Comparison of ENCODE assay signal across 24 cellular contexts in genomic region chr18:3095921-3096320, GRCh38.
DNase-seq lines count a peak whose midpoint lies in the region; ATAC-seq, FAIRE-seq and TF ChIP-seq lines count a peak whose summit lies in the region.
"Had no signal": no experiment of that assay in that cellular context is flagged by ENCODE, and none has a peak within 500 bp of the region (broad histone marks: within the 10 kb centered on the region; RNA-seq: fewer than 3 reads in every experiment).

No MANE protein-coding gene starts in this region.

- POLR2A ChIA-PET in CD8-positive, alpha-beta T cell (lab: Charles Lee), result no interaction called here
- POLR2A ChIA-PET in K562 (lab: Yijun Ruan, JAX), result interaction anchor here (1.0 kb wide), 2 partner anchors 24 to 33 kb away, joined by 3 read pairs; no protein-coding TSS in a partner anchor
- POLR2A ChIA-PET in naive thymus-derived CD8-positive, alpha-beta T cell (lab: Charles Lee), result interaction anchor here (0.6 kb wide), 1 partner anchor 42 kb away, joined by 4 read pairs; no protein-coding TSS in a partner anchor

- H3K9me3 ChIP-seq in CD8-positive, alpha-beta T cell (ENCODE audit: low read length), result no peaks in the 10 kb centered on the region
- H3K9me3 ChIP-seq in K562 (replicated peaks; ENCODE audit: control insufficient read depth, insufficient read depth, low read depth, low read length), result no peaks in the 10 kb centered on the region
- H3K9me3 ChIP-seq in hepatocyte (ENCODE audit: low read depth), result no peaks in the 10 kb centered on the region
- H3K9me3 ChIP-seq: BLaER1 treated with 17β-estradiol and CSF1 and Interleukin-3, amounts not matched to agents 10 nM and 100 nM had no signal

- H3K27me3 ChIP-seq in CD8-positive, alpha-beta T cell (ENCODE audit: insufficient read depth, low read length), result no peaks in the 10 kb centered on the region
- H3K27me3 ChIP-seq in K562 (ENCODE audit: control insufficient read depth in 2 of 2, insufficient read depth in 2 of 2, low read length in 2 of 2) (peaks cover 5 to 10% of the 10 kb centered on the region in 2 experiments; a peak in 2 of 5 replicates), hepatocyte (no peaks in the 10 kb centered on the region)
- H3K27me3 ChIP-seq: BLaER1 treated with 17β-estradiol and CSF1 and Interleukin-3, amounts not matched to agents 10 nM and 100 nM had no signal

- H2AFZ ChIP-seq in K562 (ENCODE audit: low read depth, low read length) (no peak overlapping the region), hepatocyte (no peak overlapping the region)
- H2AFZ ChIP-seq: GM23248, PC-9 had no signal

- CTCF ChIA-PET in CD8-positive, alpha-beta T cell (lab: Charles Lee), result interaction anchor here (0.8 to 2.8 kb wide), 3 partner anchors 33 to 101 kb away, joined by 4 to 14 read pairs (median 11); no protein-coding TSS in a partner anchor
- CTCF ChIA-PET in K562 (lab: Yijun Ruan, JAX; ENCODE audit: low intra/inter-chr PET ratio), result no interaction called here

- DNase-seq in CD8-positive, alpha-beta T cell, result no peak
- DNase-seq in K562 (ENCODE audit: extremely low read depth in 1 of 4, low spot score in 3 of 4), result no peak
- DNase-seq in naive thymus-derived CD8-positive, alpha-beta T cell, result no peak
- DNase-seq in urothelium cell line (ENCODE audit: low spot score), result no peak
- DNase-seq in Ammon's horn (ENCODE audit: low spot score), result no peak
- no peak for DNase-seq in hepatocyte (ENCODE audit: low spot score)
- DNase-seq: Calu3, DMS153, DND-41, GM23248, H9, KG1, MM.1S, NCI-H1048, NCI-H1694 treated with DMSO at 0.1 percent for 48 hours, NCI-H2081, NCI-H2227 treated with DMSO at 0.1 percent for 48 hours, NCI-H526 treated with DMSO at 0.1 percent for 48 hours, PC-9 had no signal

- ATAC-seq in CD8-positive, alpha-beta T cell, result no peak
- no peak; the same call in 2 of the 3 replicates for ATAC-seq in K562
- no peak for ATAC-seq in naive thymus-derived CD8-positive, alpha-beta T cell
- ATAC-seq in GM21528 (IDR thresholded peaks at IDR 0.05; ENCODE audit: low FRiP score, unreplicated experiment), result no peak
- ATAC-seq: Right ventricle myocardium inferior had no signal

- BruUV-seq in K562 (replicated peaks; lab: Mats Ljungman, UMichigan), result no TSS peak

- no peaks in the 10 kb centered on the region for H3K27me3 Mint-ChIP-seq in CD8-positive, alpha-beta T cell (ENCODE audit: low read depth)
- H3K27me3 Mint-ChIP-seq in naive thymus-derived CD8-positive, alpha-beta T cell, result no peaks in the 10 kb centered on the region

- H3K36me3 ChIP-seq in CD8-positive, alpha-beta T cell (ENCODE audit: insufficient read depth, low read length), result no peaks in the 10 kb centered on the region
- H3K36me3 ChIP-seq in K562 (ENCODE audit: control insufficient read depth, insufficient read depth, low read length) (no peaks in the 10 kb centered on the region), hepatocyte (replicated peaks; ENCODE audit: insufficient read depth, low read depth) (no peaks in the 10 kb centered on the region)
- H3K36me3 ChIP-seq: BLaER1 treated with 17β-estradiol and CSF1 and Interleukin-3, amounts not matched to agents 10 nM and 100 nM had no signal

- H3K9ac ChIP-seq in K562 (ENCODE audit: insufficient read depth in 1 of 2, low read depth in 2 of 2, low read length in 2 of 2), result no peak overlapping the region
- H3K9ac ChIP-seq: BLaER1 treated with 17β-estradiol and CSF1 and Interleukin-3, amounts not matched to agents 10 nM and 100 nM; GM23248 had no signal

- no peaks in the 10 kb centered on the region for H3K9me1 ChIP-seq in K562 (ENCODE audit: control insufficient read depth, insufficient read depth, low read length)

- H3K4me2 ChIP-seq in K562 (ENCODE audit: insufficient read depth, low read length) (no peak overlapping the region), hepatocyte (no peak overlapping the region)
- H3K4me2 ChIP-seq: BLaER1 treated with 17β-estradiol and CSF1 and Interleukin-3, amounts not matched to agents 10 nM and 100 nM; PC-9 had no signal

- no peaks in the 10 kb centered on the region for H3K9me3 Mint-ChIP-seq in CD8-positive, alpha-beta T cell
- H3K9me3 Mint-ChIP-seq in naive thymus-derived CD8-positive, alpha-beta T cell, result no peaks in the 10 kb centered on the region
- H3K9me3 Mint-ChIP-seq: H9 had no signal

- no peak for TF ChIP-seq POLR2A in K562 (conservative IDR thresholded peaks at IDR 0.05)

- no peak overlapping the region for H3K4me3 ChIP-seq in CD8-positive, alpha-beta T cell (ENCODE audit: low read depth, low read length)
- H3K4me3 ChIP-seq in K562 (no peak overlapping the region), hepatocyte (no peak overlapping the region)
- H3K4me3 ChIP-seq: BLaER1 treated with 17β-estradiol and CSF1 and Interleukin-3, amounts not matched to agents 10 nM and 100 nM; GM23248; PC-9 had no signal

- peaks cover 21% of the 10 kb centered on the region for H3K4me1 ChIP-seq in CD8-positive, alpha-beta T cell (ENCODE audit: insufficient read depth, low read length)
- H3K4me1 ChIP-seq in K562 (replicated peaks in 1 of 2; ENCODE audit: control insufficient read depth in 2 of 2, insufficient read depth in 2 of 2, low read length in 2 of 2) (no peaks in the 10 kb centered on the region), hepatocyte (ENCODE audit: insufficient read depth) (peaks cover 12% of the 10 kb centered on the region)

- WGBS in K562 (ENCODE audit: insufficient coverage, low coverage, missing lambda C conversion rate), result 25% methylated on average over 5 of the region's 5 CpGs
- WGBS in hepatocyte (ENCODE audit: low lambda C conversion rate, missing lambda C conversion rate), result 96% methylated on average over 5 of the region's 5 CpGs

- intact Hi-C loops in CD8-positive, alpha-beta T cell (cut with DNase I, micrococcal nuclease), result loop anchor here in 1 of 2 experiments (5.0 kb wide), 1 partner anchor 34 kb away; no protein-coding TSS in a partner anchor
- intact Hi-C loops in K562 (cut with micrococcal nuclease), result no loop called here

- no peak for TF ChIP-seq EP300 in K562 (IDR thresholded peaks at IDR 0.05; ENCODE audit: low read length)

- no peak for TF ChIP-seq RAD21 in K562 (CRISPR knock-in tag; conservative IDR thresholded peaks at IDR 0.05 in 1 of 2, IDR thresholded peaks at IDR 0.05 in 1 of 2)

- no peaks in the 10 kb centered on the region for H3K36me3 Mint-ChIP-seq in CD8-positive, alpha-beta T cell
- H3K36me3 Mint-ChIP-seq in naive thymus-derived CD8-positive, alpha-beta T cell, result peaks cover 2 to 9% (median 4%) of the 10 kb centered on the region in 3 donors

- in situ Hi-C loops in K562 (cut with MboI), result no loop called here

- H3K79me2 ChIP-seq in K562 (ENCODE audit: control insufficient read depth, insufficient read depth, low read length) (no peaks in the 10 kb centered on the region), hepatocyte (no peaks in the 10 kb centered on the region)

- FAIRE-seq in K562 (lab: Jason Lieb, UNC) (no peak), urothelium cell line (lab: Jason Lieb, UNC) (peak; percentile 44)
- FAIRE-seq: A204.1, GM18507 had no signal

- no peak overlapping the region for H3K27ac ChIP-seq in CD8-positive, alpha-beta T cell (ENCODE audit: low read depth, low read length)
- H3K27ac ChIP-seq in K562 (ENCODE audit: extremely low read depth, low read depth, low read length), result no peak overlapping the region
- no peak overlapping the region for H3K27ac ChIP-seq in hepatocyte
- H3K27ac ChIP-seq: BLaER1 treated with 17β-estradiol and CSF1 and Interleukin-3, amounts not matched to agents 10 nM and 100 nM; GM23248; PC-9 had no signal

- H4K20me1 ChIP-seq in K562 (replicated peaks; ENCODE audit: control insufficient read depth, insufficient read depth, low read length), result no peaks in the 10 kb centered on the region
- H4K20me1 ChIP-seq in hepatocyte (ENCODE audit: insufficient read depth, poor library complexity, severe bottlenecking), result no peaks in the 10 kb centered on the region
- H4K20me1 ChIP-seq: BLaER1 treated with 17β-estradiol and CSF1 and Interleukin-3, amounts not matched to agents 10 nM and 100 nM had no signal

- H3K27ac Mint-ChIP-seq in CD8-positive, alpha-beta T cell, result peak overlapping the region; percentile 20
- peak overlapping the region in 8 of 10 donors; percentile 6 to 86 (median 30) for H3K27ac Mint-ChIP-seq in naive thymus-derived CD8-positive, alpha-beta T cell

- TF ChIP-seq CTCF in CD8-positive, alpha-beta T cell (IDR thresholded peaks at IDR 0.05), result no peak
- TF ChIP-seq CTCF in K562 (IDR thresholded peaks at IDR 0.05 in 2 of 3, conservative IDR thresholded peaks at IDR 0.05 in 1 of 3; ENCODE audit: insufficient read depth in 2 of 3, low read depth in 1 of 3, low read length in 3 of 3), result no peak
- TF ChIP-seq CTCF in hepatocyte (IDR thresholded peaks at IDR 0.05; ENCODE audit: poor library complexity), result no peak

- no peak overlapping the region for H3K4me3 Mint-ChIP-seq in CD8-positive, alpha-beta T cell
- no peak overlapping the region for H3K4me3 Mint-ChIP-seq in naive thymus-derived CD8-positive, alpha-beta T cell

- peaks cover 27% of the 10 kb centered on the region for H3K4me1 Mint-ChIP-seq in CD8-positive, alpha-beta T cell (ENCODE audit: low read depth)
- peaks cover 3 to 33% (median 20%) of the 10 kb centered on the region in 4 donors for H3K4me1 Mint-ChIP-seq in naive thymus-derived CD8-positive, alpha-beta T cell

- no peaks in the 10 kb centered on the region for H3K9me2 ChIP-seq in hepatocyte (replicated peaks; ENCODE audit: insufficient read depth)

TF ChIP-seq in K562, 482 proteins besides CTCF, POLR2A, EP300 and RAD21 (continues in another document):
- TF ChIP-seq ZNF263 (CRISPR knock-in tag; IDR thresholded peaks at IDR 0.05; ENCODE audit: borderline replicate concordance), result peak; percentile 53
